22 cellular contexts compared by ENCODE assay signal in the genomic region with DNA sequence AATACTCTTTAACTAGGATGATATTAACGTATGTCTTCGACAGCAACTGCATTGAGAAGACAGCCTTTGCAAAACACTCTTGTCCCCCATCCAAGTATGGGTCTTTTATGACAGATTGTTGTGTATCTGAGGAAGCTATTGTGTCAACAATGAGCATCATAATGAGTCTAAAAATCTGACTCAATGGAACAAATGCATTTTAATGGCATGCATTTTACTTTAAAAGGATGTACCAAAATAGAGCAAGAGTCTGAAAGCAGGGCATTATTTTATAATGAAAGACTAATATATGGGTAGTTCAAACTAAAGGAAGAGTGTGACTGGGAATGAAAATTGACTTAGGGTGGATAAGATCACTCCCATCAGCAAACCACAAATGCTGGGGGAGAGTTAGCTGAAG.
DNase-seq lines count a peak whose midpoint lies in the region; ATAC-seq, FAIRE-seq and TF ChIP-seq lines count a peak whose summit lies in the region.
"Had no signal": no experiment of that assay in that cellular context is flagged by ENCODE, and none has a peak within 500 bp of the region (broad histone marks: within the 10 kb centered on the region; RNA-seq: fewer than 3 reads in every experiment).

No MANE protein-coding gene starts in this region.

- H3K36me3 Mint-ChIP-seq in WTC11 (peaks cover 17% of the 10 kb centered on the region), progenitor cell of endocrine pancreas (ENCODE audit: insufficient read depth) (peaks cover 17% of the 10 kb centered on the region)
- H3K36me3 Mint-ChIP-seq: CD14-positive monocyte; CD4-positive, alpha-beta memory T cell had no signal

- H2AFZ ChIP-seq in endothelial cell of umbilical vein (ENCODE audit: low read depth, low read length) = no peak overlapping the region

- ATAC-seq in WTC11 = no peak

- H3K79me2 ChIP-seq in endothelial cell of umbilical vein (ENCODE audit: control insufficient read depth, insufficient read depth, low read length) = peaks cover 33% of the 10 kb centered on the region

- H3K27ac ChIP-seq in endothelial cell of umbilical vein (ENCODE audit: insufficient read depth, low read depth, low read length) = peak overlapping the region; percentile 69

- BruUV-seq in endothelial cell of umbilical vein (replicated peaks; lab: Mats Ljungman, UMichigan) = no TSS peak

- H3K27ac Mint-ChIP-seq in WTC11 = peak overlapping the region; percentile 85
- H3K27ac Mint-ChIP-seq in progenitor cell of endocrine pancreas = peak overlapping the region; percentile 67
- H3K27ac Mint-ChIP-seq: CD4-positive, alpha-beta memory T cell had no signal

- H3K36me3 ChIP-seq in HAP-1 (replicated peaks) = no peaks in the 10 kb centered on the region
- H3K36me3 ChIP-seq in endothelial cell of umbilical vein (ENCODE audit: control insufficient read depth in 2 of 2, extremely low read depth in 1 of 2, insufficient read depth in 2 of 2, low read length in 2 of 2) = no peaks in the 10 kb centered on the region
- H3K36me3 ChIP-seq: BE2C had no signal

- TF ChIP-seq POLR2A in endothelial cell of umbilical vein (IDR thresholded peaks at IDR 0.05; ENCODE audit: low read depth, low read length) = no peak

- CTCF ChIA-PET in WTC11 (lab: Charles Lee) = no interaction called here
- CTCF ChIA-PET in endothelial cell of umbilical vein (lab: Charles Lee) = interaction anchor here (0.7 to 1.6 kb wide), 3 partner anchors 8 to 119 kb away, joined by 3 to 6 read pairs (median 3); no protein-coding TSS in a partner anchor

- dilution Hi-C loops in endothelial cell of umbilical vein (cut with MboI; ENCODE audit: extremely low pct_ligation_motif_present, low sequenced_read_pairs) = no loop called here

- DNase-seq in HAP-1 (ENCODE audit: low spot score in 2 of 2) (peak; percentile 23 to 87), WTC11 (ENCODE audit: low spot score) (no peak), endothelial cell of umbilical vein (ENCODE audit: low read depth, low spot score) (no peak), progenitor cell of endocrine pancreas (ENCODE audit: low spot score, unreplicated experiment) (no peak), NCI-H1092 treated with DMSO at 0.1 percent for 48 hours (lab: John Stamatoyannopoulos, UW) (no peak), RCC 7860 (ENCODE audit: low spot score) (no peak), ureter (ENCODE audit: low spot score) (no peak), nucleus accumbens (lab: John Stamatoyannopoulos, UW) (no peak)
- DNase-seq: ACHN; BE2C; CD4-positive, alpha-beta memory T cell; DMS153; DMS79; GDM1; GOT3; H7; KG1 had no signal

- H3K4me3 ChIP-seq in HAP-1 = no peak overlapping the region
- H3K4me3 ChIP-seq in endothelial cell of umbilical vein (replicated peaks in 1 of 3; ENCODE audit: insufficient read depth in 1 of 3, low read depth in 1 of 3, low read length in 3 of 3) = no peak overlapping the region

- POLR2A ChIA-PET in WTC11 (lab: Charles Lee) (interaction anchor here (1.7 kb wide), 1 partner anchor 114 kb away, joined by 5 read pairs; a partner anchor contains a TSS), endothelial cell of umbilical vein (lab: Charles Lee) (no interaction called here)

- TF ChIP-seq CTCF in WTC11 (IDR thresholded peaks at IDR 0.05) (no peak), endothelial cell of umbilical vein (IDR thresholded peaks at IDR 0.05; ENCODE audit: extremely low read depth in 1 of 2, insufficient read depth in 1 of 2, low read depth in 1 of 2, low read length in 2 of 2) (no peak), progenitor cell of endocrine pancreas (IDR thresholded peaks at IDR 0.05; ENCODE audit: unreplicated experiment) (no peak)

- H3K4me3 Mint-ChIP-seq in WTC11 = no peak overlapping the region
- H3K4me3 Mint-ChIP-seq in progenitor cell of endocrine pancreas (ENCODE audit: low read depth) = no peak overlapping the region
- H3K4me3 Mint-ChIP-seq: CD14-positive monocyte; CD4-positive, alpha-beta memory T cell had no signal

- peaks cover 35% of the 10 kb centered on the region for H3K4me1 ChIP-seq in HAP-1
- H3K4me1 ChIP-seq in endothelial cell of umbilical vein (ENCODE audit: control insufficient read depth, extremely low read depth, insufficient read depth, low read length) = peaks cover 22% of the 10 kb centered on the region
- H3K4me1 ChIP-seq: BE2C had no signal

- H3K9ac ChIP-seq in endothelial cell of umbilical vein (replicated peaks; ENCODE audit: extremely low read depth, insufficient read depth, low read length) = no peak overlapping the region

- H3K27me3 Mint-ChIP-seq in WTC11 (ENCODE audit: low read depth) (no peaks in the 10 kb centered on the region), progenitor cell of endocrine pancreas (no peaks in the 10 kb centered on the region)
- H3K27me3 Mint-ChIP-seq: CD4-positive, alpha-beta memory T cell had no signal

- H4K20me1 ChIP-seq in endothelial cell of umbilical vein (replicated peaks; ENCODE audit: control insufficient read depth, extremely low read depth, insufficient read depth, low read length) = no peaks in the 10 kb centered on the region

- H3K4me1 Mint-ChIP-seq in WTC11 (peaks cover 48% of the 10 kb centered on the region), progenitor cell of endocrine pancreas (ENCODE audit: low read depth) (peaks cover 38% of the 10 kb centered on the region)
- H3K4me1 Mint-ChIP-seq: CD4-positive, alpha-beta memory T cell had no signal

- peak overlapping the region; percentile 25 for H3K4me2 ChIP-seq in endothelial cell of umbilical vein (ENCODE audit: insufficient read depth, low read length)

- in situ Hi-C loops in HAP-1 (cut with MboI; ENCODE audit: low sequenced_read_pairs) = no loop called here

- FAIRE-seq in endothelial cell of umbilical vein (lab: Jason Lieb, UNC) = no peak
- no peak for FAIRE-seq in RCC 7860 (lab: Jason Lieb, UNC)
- FAIRE-seq: A204.1, GM12892, GM18507, HTR-8/SVneo had no signal

- H3K27me3 ChIP-seq in HAP-1 (ENCODE audit: low read depth) (no peaks in the 10 kb centered on the region), endothelial cell of umbilical vein (ENCODE audit: control insufficient read depth in 2 of 2, insufficient read depth in 2 of 2, low read length in 2 of 2) (no peaks in the 10 kb centered on the region)
- H3K27me3 ChIP-seq: BE2C had no signal

- H3K9me3 ChIP-seq in HAP-1 (no peaks in the 10 kb centered on the region; the same call in 1 of the 2 replicates), endothelial cell of umbilical vein (replicated peaks; ENCODE audit: control insufficient read depth, insufficient read depth, low read length) (no peaks in the 10 kb centered on the region)
- H3K9me3 ChIP-seq: BE2C had no signal

- peaks cover 12% of the 10 kb centered on the region for H3K9me3 Mint-ChIP-seq in WTC11
- peaks cover 8% of the 10 kb centered on the region for H3K9me3 Mint-ChIP-seq in progenitor cell of endocrine pancreas (ENCODE audit: low read depth)
- H3K9me3 Mint-ChIP-seq: CD14-positive monocyte had no signal

- intact Hi-C loops in endothelial cell of umbilical vein (cut with micrococcal nuclease) = no loop called here

- H3K9me1 ChIP-seq in endothelial cell of umbilical vein (replicated peaks; ENCODE audit: control insufficient read depth, extremely low read depth, insufficient read depth, low read length) = peaks cover 3% of the 10 kb centered on the region

TF ChIP-seq in WTC11, 78 proteins besides CTCF, POLR2A, EP300 and RAD21 (continues in another document):
- TF ChIP-seq, protein P1, sequence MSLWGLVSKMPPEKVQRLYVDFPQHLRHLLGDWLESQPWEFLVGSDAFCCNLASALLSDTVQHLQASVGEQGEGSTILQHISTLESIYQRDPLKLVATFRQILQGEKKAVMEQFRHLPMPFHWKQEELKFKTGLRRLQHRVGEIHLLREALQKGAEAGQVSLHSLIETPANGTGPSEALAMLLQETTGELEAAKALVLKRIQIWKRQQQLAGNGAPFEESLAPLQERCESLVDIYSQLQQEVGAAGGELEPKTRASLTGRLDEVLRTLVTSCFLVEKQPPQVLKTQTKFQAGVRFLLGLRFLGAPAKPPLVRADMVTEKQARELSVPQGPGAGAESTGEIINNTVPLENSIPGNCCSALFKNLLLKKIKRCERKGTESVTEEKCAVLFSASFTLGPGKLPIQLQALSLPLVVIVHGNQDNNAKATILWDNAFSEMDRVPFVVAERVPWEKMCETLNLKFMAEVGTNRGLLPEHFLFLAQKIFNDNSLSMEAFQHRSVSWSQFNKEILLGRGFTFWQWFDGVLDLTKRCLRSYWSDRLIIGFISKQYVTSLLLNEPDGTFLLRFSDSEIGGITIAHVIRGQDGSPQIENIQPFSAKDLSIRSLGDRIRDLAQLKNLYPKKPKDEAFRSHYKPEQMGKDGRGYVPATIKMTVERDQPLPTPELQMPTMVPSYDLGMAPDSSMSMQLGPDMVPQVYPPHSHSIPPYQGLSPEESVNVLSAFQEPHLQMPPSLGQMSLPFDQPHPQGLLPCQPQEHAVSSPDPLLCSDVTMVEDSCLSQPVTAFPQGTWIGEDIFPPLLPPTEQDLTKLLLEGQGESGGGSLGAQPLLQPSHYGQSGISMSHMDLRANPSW (CRISPR knock-in tag; conservative IDR thresholded peaks at IDR 0.05; ENCODE audit: low read depth) = no peak
- TF ChIP-seq NR1H2 (CRISPR knock-in tag; IDR thresholded peaks at IDR 0.05) (no peak), GABPB1 (CRISPR knock-in tag; IDR thresholded peaks at IDR 0.05) (no peak), EMX1 (CRISPR knock-in tag; IDR thresholded peaks at IDR 0.05) (no peak)

TF ChIP-seq in endothelial cell of umbilical vein, 7 proteins besides CTCF, POLR2A, EP300 and RAD21:
- TF ChIP-seq JUN (IDR thresholded peaks at IDR 0.05; ENCODE audit: borderline replicate concordance, insufficient read depth, insufficient read length, low read depth) = no peak
- TF ChIP-seq MYC (IDR thresholded peaks at IDR 0.05; ENCODE audit: low read depth, low read length) = no peak
- no peak for TF ChIP-seq FOS (IDR thresholded peaks at IDR 0.05; ENCODE audit: borderline replicate concordance, insufficient read depth, low read length)
- no peak for TF ChIP-seq GATA2 (IDR thresholded peaks at IDR 0.05; ENCODE audit: insufficient read depth, insufficient read length, low read depth, low read length)
- no peak for TF ChIP-seq EZH2 (IDR thresholded peaks at IDR 0.05; ENCODE audit: borderline replicate concordance, low read depth, low read length, severe bottlenecking)
- TF ChIP-seq POLR2AphosphoS5 (IDR thresholded peaks at IDR 0.05; ENCODE audit: insufficient read depth, low read depth, low read length) = no peak
- TF ChIP-seq, protein P2, sequence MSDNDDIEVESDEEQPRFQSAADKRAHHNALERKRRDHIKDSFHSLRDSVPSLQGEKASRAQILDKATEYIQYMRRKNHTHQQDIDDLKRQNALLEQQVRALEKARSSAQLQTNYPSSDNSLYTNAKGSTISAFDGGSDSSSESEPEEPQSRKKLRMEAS (IDR thresholded peaks at IDR 0.05; ENCODE audit: insufficient read depth, insufficient read length) = no peak

Comparison
In these comparisons a context has a peak if more than half of its experiments do, and no peak if none do; other contexts are left out.
1. DNase-seq: peak in HAP-1 (2 of 2); none in WTC11 (single experiment), endothelial cell of umbilical vein (single experiment), progenitor cell of endocrine pancreas (single experiment), NCI-H1092 treated with DMSO at 0.1 percent for 48 hours (single experiment), RCC 7860 (single experiment), ureter (single experiment) and nucleus accumbens (0 of 56).